Comparison of ENCODE assay signal across 12 cellular contexts in genomic region chr11:125082611-125083311, GRCh38. TPM values are rescaled to one million over a fixed set of nuclear protein-coding genes. Genes with fewer than 3 reads are reported as not detected.
DNase-seq lines count a peak whose midpoint lies in the region; TF ChIP-seq lines count a peak whose summit lies in the region.
"Had no signal": no experiment of that assay in that cellular context is flagged by ENCODE, and none has a peak within 500 bp of the region (broad histone marks: within the 10 kb centered on the region; RNA-seq: fewer than 3 reads in every experiment).

No MANE protein-coding gene starts in this region.

- no peak overlapping the region for H3K4me2 ChIP-seq in mesenchymal stem cell (ENCODE audit: low read length, poor library complexity, severe bottlenecking)

- H3K14ac ChIP-seq in mesenchymal stem cell (ENCODE audit: low read length in 2 of 2) = no peak overlapping the region

- TF ChIP-seq CTCF in AG09309 (IDR thresholded peaks at IDR 0.05; ENCODE audit: control insufficient read depth, insufficient read depth, low read depth, low read length, missing control alignments) (no peak), cardiac fibroblast (IDR thresholded peaks at IDR 0.05; ENCODE audit: low read depth, low read length) (no peak)

- H4K8ac ChIP-seq in mesenchymal stem cell (ENCODE audit: low read length) = peak overlapping the region; percentile 88

- no peaks in the 10 kb centered on the region for H3K27me3 Mint-ChIP-seq in T-helper 2 cell treated with Interferon-gamma antibody and Interleukin-4, amounts not matched to agents 5 μg/mL and 100 μg/mL, for 36 hours (ENCODE audit: low read depth)
- H3K27me3 Mint-ChIP-seq: activated CD4-positive, alpha-beta memory T cell treated with anti-CD3 and anti-CD28 coated beads, Interleukin-2, amount 10 ng/mL, durations not matched to agents 7 days and 5 days had no signal

- peak overlapping the region; percentile 34 for H2AFZ ChIP-seq in mesenchymal stem cell (ENCODE audit: low read depth, low read length)

- H3K9me3 ChIP-seq in mesenchymal stem cell (ENCODE audit: control insufficient read depth, low read length) = no peaks in the 10 kb centered on the region

- H3K79me1 ChIP-seq in mesenchymal stem cell (replicated peaks; ENCODE audit: low read length, poor library complexity, severe bottlenecking) = no peaks in the 10 kb centered on the region

- H2BK12ac ChIP-seq in mesenchymal stem cell (ENCODE audit: low read length in 2 of 2) = peak overlapping the region; percentile 79 to 91

- peak overlapping the region; percentile 87 to 93 for H3K18ac ChIP-seq in mesenchymal stem cell (ENCODE audit: low read depth in 1 of 2, low read length in 2 of 2)

- DNase-seq in AG09309 (ENCODE audit: low read depth) (peak; percentile 28), HT-29 (ENCODE audit: low spot score) (peak; percentile 23), cardiac fibroblast (ENCODE audit: low read depth in 2 of 2) (peak; percentile 59 to 89), mesenchymal stem cell (peak; percentile 95), substantia nigra (lab: John Stamatoyannopoulos, UW) (no peak), SHP77 treated with DMSO at 0.1 percent for 48 hours (lab: John Stamatoyannopoulos, UW) (no peak)
- DNase-seq in T-helper 2 cell treated with Interferon-gamma antibody and Interleukin-4, amounts not matched to agents 5 μg/mL and 100 μg/mL, for 36 hours (ENCODE audit: low spot score) = no peak
- DNase-seq in effector CD8-positive, alpha-beta T cell (lab: John Stamatoyannopoulos, UW) = no peak
- DNase-seq: activated CD4-positive, alpha-beta memory T cell treated with anti-CD3 and anti-CD28 coated beads, Interleukin-2, amount 10 ng/mL, durations not matched to agents 7 days and 5 days; anterior cingulate cortex; CD4-positive, CD25-positive, alpha-beta regulatory T cell; Right ventricle myocardium superior had no signal

- H3K36me3 Mint-ChIP-seq in T-helper 2 cell treated with Interferon-gamma antibody and Interleukin-4, amounts not matched to agents 5 μg/mL and 100 μg/mL, for 36 hours (ENCODE audit: low read depth) = no peaks in the 10 kb centered on the region
- H3K36me3 Mint-ChIP-seq: CD4-positive, CD25-positive, alpha-beta regulatory T cell had no signal

- H3K36me3 ChIP-seq in mesenchymal stem cell (ENCODE audit: control insufficient read depth in 1 of 2, insufficient read depth in 2 of 2, low read depth in 1 of 2, low read length in 2 of 2) = no peaks in the 10 kb centered on the region

- no peak overlapping the region for H2AK5ac ChIP-seq in mesenchymal stem cell (ENCODE audit: low read length, severe bottlenecking)

- H2BK5ac ChIP-seq in mesenchymal stem cell (ENCODE audit: low read depth, low read length, poor library complexity, severe bottlenecking) = no peak overlapping the region

- 43% methylated on average over 9 of the region's 10 CpGs for whole genome bisulfite sequencing in mesenchymal stem cell

- peaks cover 22% of the 10 kb centered on the region for H3K4me1 ChIP-seq in mesenchymal stem cell (ENCODE audit: control insufficient read depth, insufficient read depth, low read depth, low read length)

- H4K91ac ChIP-seq in mesenchymal stem cell (ENCODE audit: low read length) = peak overlapping the region; percentile 91

- H3K9ac ChIP-seq in mesenchymal stem cell (ENCODE audit: low read length) = no peak overlapping the region

- H3K27me3 ChIP-seq in mesenchymal stem cell (ENCODE audit: control insufficient read depth in 1 of 2, insufficient read depth in 1 of 2, low read length in 2 of 2) = no peaks in the 10 kb centered on the region

- H3K23ac ChIP-seq in mesenchymal stem cell (ENCODE audit: low read length in 2 of 2) = no peak overlapping the region

- H3K4ac ChIP-seq in mesenchymal stem cell (ENCODE audit: low read depth in 1 of 2, low read length in 2 of 2) = peak overlapping the region; percentile 69 to 86

- no peak overlapping the region for H3K27ac Mint-ChIP-seq in T-helper 2 cell treated with Interferon-gamma antibody and Interleukin-4, amounts not matched to agents 5 μg/mL and 100 μg/mL, for 36 hours
- H3K27ac Mint-ChIP-seq: activated CD4-positive, alpha-beta memory T cell treated with anti-CD3 and anti-CD28 coated beads, Interleukin-2, amount 10 ng/mL, durations not matched to agents 7 days and 5 days had no signal

- H3K9me3 Mint-ChIP-seq in T-helper 2 cell treated with Interferon-gamma antibody and Interleukin-4, amounts not matched to agents 5 μg/mL and 100 μg/mL, for 36 hours = no peaks in the 10 kb centered on the region
- H3K9me3 Mint-ChIP-seq: activated CD4-positive, alpha-beta memory T cell treated with anti-CD3 and anti-CD28 coated beads, Interleukin-2, amount 10 ng/mL, durations not matched to agents 7 days and 5 days; CD4-positive, CD25-positive, alpha-beta regulatory T cell had no signal

- no peak overlapping the region for H3K4me3 Mint-ChIP-seq in T-helper 2 cell treated with Interferon-gamma antibody and Interleukin-4, amounts not matched to agents 5 μg/mL and 100 μg/mL, for 36 hours
- H3K4me3 Mint-ChIP-seq: activated CD4-positive, alpha-beta memory T cell treated with anti-CD3 and anti-CD28 coated beads, Interleukin-2, amount 10 ng/mL, durations not matched to agents 7 days and 5 days; CD4-positive, CD25-positive, alpha-beta regulatory T cell had no signal

- H3K4me3 ChIP-seq in AG09309 (ENCODE audit: control insufficient read depth, low read depth, low read length) (no peak overlapping the region), cardiac fibroblast (replicated peaks in 1 of 2; ENCODE audit: low read depth in 2 of 2, low read length in 2 of 2) (no peak overlapping the region), mesenchymal stem cell (ENCODE audit: insufficient read depth in 1 of 2, low read depth in 1 of 2, low read length in 2 of 2) (no peak overlapping the region)

- H3K27ac ChIP-seq in mesenchymal stem cell (ENCODE audit: low read length, poor library complexity, severe bottlenecking) (peak overlapping the region; percentile 1), substantia nigra (ENCODE audit: low read depth, low read length, poor library complexity, severe bottlenecking) (no peak overlapping the region)

- peak overlapping the region; percentile 51 for H2BK120ac ChIP-seq in mesenchymal stem cell (ENCODE audit: low read depth, low read length)

- H2BK15ac ChIP-seq in mesenchymal stem cell (ENCODE audit: low read depth, poor library complexity, severe bottlenecking) = peak overlapping the region; percentile 55

- H3K4me1 Mint-ChIP-seq in T-helper 2 cell treated with Interferon-gamma antibody and Interleukin-4, amounts not matched to agents 5 μg/mL and 100 μg/mL, for 36 hours (ENCODE audit: low read depth) = no peaks in the 10 kb centered on the region
- H3K4me1 Mint-ChIP-seq: activated CD4-positive, alpha-beta memory T cell treated with anti-CD3 and anti-CD28 coated beads, Interleukin-2, amount 10 ng/mL, durations not matched to agents 7 days and 5 days; CD4-positive, CD25-positive, alpha-beta regulatory T cell had no signal

RNA-seq across cellular contexts. Expression of gene SLC37A2, which starts 19.7 kb away (rescaled TPM):
- 0.23 and 0.55 TPM in 2 replicates for total RNA-seq in HT-29 (2014; rRNA removed; shearing (Covaris generic))
- 1.3 TPM for polyA plus RNA-seq in mesenchymal stem cell (2013, experiment 1 of 2)
- polyA plus RNA-seq in mesenchymal stem cell (2013, experiment 2 of 2) = 1.7 TPM
- total RNA-seq: CD4-positive, CD25-positive, alpha-beta regulatory T cell had no signal

RNA-seq across cellular contexts. Expression of gene TMEM218, which starts 28.7 kb away (rescaled TPM):
- total RNA-seq in HT-29 (2014; rRNA removed; shearing (Covaris generic)) = 20.9 and 26.1 TPM in 2 replicates
- polyA plus RNA-seq in mesenchymal stem cell (2013, experiment 1 of 2) = 19.4 TPM
- polyA plus RNA-seq in mesenchymal stem cell (2013, experiment 2 of 2) = 18.8 TPM

Comparison
In these comparisons a context has a peak if more than half of its experiments do, and no peak if none do; other contexts are left out.
1. DNase-seq: peak in AG09309 (single experiment), HT-29 (single experiment), cardiac fibroblast (2 of 2) and mesenchymal stem cell (single experiment); none in T-helper 2 cell treated with Interferon-gamma antibody and Interleukin-4, amounts not matched to agents 5 μg/mL and 100 μg/mL, for 36 hours (single experiment), substantia nigra (0 of 49), effector CD8-positive, alpha-beta T cell (single experiment) and SHP77 treated with DMSO at 0.1 percent for 48 hours (single experiment).